Comparison of ENCODE assay signal across 20 cellular contexts in genomic region chr9:98995971-98996504, GRCh38. TPM values are rescaled to one million over a fixed set of nuclear protein-coding genes. Genes with fewer than 3 reads are reported as not detected.
A peak's percentile ranks its signal among the peaks of the same experiment; 100 is the strongest.
DNase-seq lines count a peak whose midpoint lies in the region; ATAC-seq and TF ChIP-seq lines count a peak whose summit lies in the region.
"Had no signal": no experiment of that assay in that cellular context is flagged by ENCODE, and none has a peak within 500 bp of the region (broad histone marks: within the 10 kb centered on the region; RNA-seq: fewer than 3 reads in every experiment).

No MANE protein-coding gene starts in this region.

- intact Hi-C loops in left ventricle myocardium inferior (cut with micrococcal nuclease), result loop anchor here (5.0 kb wide), 1 partner anchor 134 kb away; no protein-coding TSS in a partner anchor
- intact Hi-C loops in left ventricle myocardium superior (cut with micrococcal nuclease), result loop anchor here (5.0 kb wide), 1 partner anchor 134 kb away; no protein-coding TSS in a partner anchor

- H3K9me3 Mint-ChIP-seq in type B pancreatic cell, result no peaks in the 10 kb centered on the region

- peaks cover 90% of the 10 kb centered on the region for H3K4me1 ChIP-seq in left ventricle myocardium inferior

- peak overlapping the region; percentile 90 for H3K27ac ChIP-seq in left ventricle myocardium inferior (replicated peaks)

- no peak overlapping the region for H3K27ac Mint-ChIP-seq in type B pancreatic cell
- H3K27ac Mint-ChIP-seq: B cell had no signal

- DNase-seq in left ventricle myocardium inferior, result no peak
- no peak for DNase-seq in left ventricle myocardium superior
- DNase-seq in islet precursor cell, result peak; percentile 24
- DNase-seq in stimulated activated CD8-positive, alpha-beta memory T cell treated with anti-CD3 and anti-CD28 coated beads, Interleukin-4, amount 100 ng/mL, for 48 hours, result peak; percentile 8
- peak; percentile 40 for DNase-seq in type B pancreatic cell (ENCODE audit: extremely low spot score, unreplicated experiment)
- no peak for DNase-seq in NAMALWA (ENCODE audit: low spot score)
- DNase-seq in activated effector memory CD4-positive, alpha-beta T cell treated with anti-CD3 and anti-CD28 coated beads, Interleukin-2, amount 50 U/mL, for 16 hours, result no peak
- no peak for DNase-seq in stimulated activated CD4-positive, alpha-beta T cell treated with anti-CD3 and anti-CD28 coated beads, Interleukin-12 subunit alpha, Interleukin-12 subunit beta, amount 100 ng/mL, for 4 hours
- DNase-seq: DMS53, EL, GF-D8, Kasumi-1, NCI-H1417 treated with DMSO at 0.1 percent for 48 hours, NCI-H187, NCI-H526 treated with DMSO at 0.1 percent for 48 hours, SHP77 had no signal

- ATAC-seq in left ventricle myocardium superior, result no peak
- ATAC-seq: A549 had no signal

- H3K4me3 Mint-ChIP-seq in type B pancreatic cell, result no peak overlapping the region
- H3K4me3 Mint-ChIP-seq: B cell had no signal

- H3K4me1 Mint-ChIP-seq in type B pancreatic cell (ENCODE audit: unreplicated experiment), result peaks cover 8% of the 10 kb centered on the region

- H3K4me3 ChIP-seq in left ventricle myocardium inferior, result no peak overlapping the region
- H3K4me3 ChIP-seq: A549 had no signal

- H3K27me3 ChIP-seq in left ventricle myocardium inferior (ENCODE audit: low read depth), result no peaks in the 10 kb centered on the region

- TF ChIP-seq CTCF in left ventricle myocardium inferior (IDR thresholded peaks at IDR 0.05; ENCODE audit: borderline replicate concordance) (no peak), type B pancreatic cell (conservative IDR thresholded peaks at IDR 0.05) (no peak)

- peaks cover 15% of the 10 kb centered on the region for H3K36me3 ChIP-seq in left ventricle myocardium inferior

- H3K9me3 ChIP-seq in left ventricle myocardium inferior (replicated peaks), result no peaks in the 10 kb centered on the region
- H3K9me3 ChIP-seq: A549 had no signal

- no peaks in the 10 kb centered on the region for H3K36me3 Mint-ChIP-seq in type B pancreatic cell
- H3K36me3 Mint-ChIP-seq: CD14-positive monocyte had no signal

- H3K27me3 Mint-ChIP-seq in type B pancreatic cell, result peaks cover 25% of the 10 kb centered on the region
- H3K27me3 Mint-ChIP-seq: B cell had no signal

RNA-seq across cellular contexts. Expression of gene COL15A1, which starts 52.3 kb away (rescaled TPM):
- total RNA-seq in left ventricle myocardium inferior (45.4 TPM), left ventricle myocardium superior (47.2 TPM), type B pancreatic cell (ENCODE audit: low replicate concordance) (0.12 and 0.68 TPM in 2 replicates)
- total RNA-seq: B cell, MCF 10A had no signal

Comparison
In these comparisons a context has a peak if more than half of its experiments do, and no peak if none do; other contexts are left out.
1. DNase-seq: peak in islet precursor cell (single experiment), stimulated activated CD8-positive, alpha-beta memory T cell treated with anti-CD3 and anti-CD28 coated beads, Interleukin-4, amount 100 ng/mL, for 48 hours (single experiment) and type B pancreatic cell (single experiment); none in left ventricle myocardium inferior (single experiment), left ventricle myocardium superior (single experiment), NAMALWA (single experiment), activated effector memory CD4-positive, alpha-beta T cell treated with anti-CD3 and anti-CD28 coated beads, Interleukin-2, amount 50 U/mL, for 16 hours (single experiment) and stimulated activated CD4-positive, alpha-beta T cell treated with anti-CD3 and anti-CD28 coated beads, Interleukin-12 subunit alpha, Interleukin-12 subunit beta, amount 100 ng/mL, for 4 hours (single experiment).
2. RNA of gene COL15A1, which starts 52.3 kb away (total RNA-seq): 47.2 TPM in left ventricle myocardium superior (single experiment) and 45.4 TPM in left ventricle myocardium inferior (single experiment); 0.12 to 0.68 TPM in type B pancreatic cell; every median in the first group is over 10 times any median in the second.